ENCODE assay signal across 26 cellular contexts in genomic region chr4:7663075-7663541, GRCh38.
DNase-seq lines count a peak whose midpoint lies in the region; ATAC-seq and TF ChIP-seq lines count a peak whose summit lies in the region.
"Had no signal": no experiment of that assay in that cellular context is flagged by ENCODE, and none has a peak within 500 bp of the region (broad histone marks: within the 10 kb centered on the region; RNA-seq: fewer than 3 reads in every experiment).

No MANE protein-coding gene starts in this region.

- H3K4me3 Mint-ChIP-seq in activated CD4-positive, alpha-beta memory T cell treated with anti-CD3 and anti-CD28 coated beads, Interleukin-2, amount 10 ng/mL, durations not matched to agents 7 days and 5 days, result no peak overlapping the region
- H3K4me3 Mint-ChIP-seq: brain; CD4-positive, CD25-positive, alpha-beta regulatory T cell; naive thymus-derived CD4-positive, alpha-beta T cell; T-helper 2 cell treated with Interferon-gamma antibody and Interleukin-4, amounts not matched to agents 5 μg/mL and 100 μg/mL, for 36 hours had no signal

- no peak for TF ChIP-seq CTCF in liver (IDR thresholded peaks at IDR 0.05; ENCODE audit: low read depth, low read length, missing input control)
- no peak for TF ChIP-seq CTCF in upper lobe of left lung (IDR thresholded peaks at IDR 0.05)
- no peak for TF ChIP-seq CTCF in suprapubic skin (IDR thresholded peaks at IDR 0.05)
- TF ChIP-seq CTCF in left lung (IDR thresholded peaks at IDR 0.05), result no peak

- ATAC-seq in upper lobe of left lung (ENCODE audit: low FRiP score in 2 of 2) (no peak), left lung (no peak)
- ATAC-seq: naive thymus-derived CD4-positive, alpha-beta T cell had no signal

- peak overlapping the region; percentile 68 to 73 for H3K27ac ChIP-seq in liver (ENCODE audit: low read depth in 1 of 2, low read length in 2 of 2)
- H3K27ac ChIP-seq in upper lobe of left lung, result no peak overlapping the region
- no peak overlapping the region for H3K27ac ChIP-seq in suprapubic skin
- H3K27ac ChIP-seq in left lung, result no peak overlapping the region
- H3K27ac ChIP-seq: adrenal gland, ovary, skin epidermis, tibial nerve, WERI-Rb-1 had no signal

- H3K36me3 ChIP-seq in liver (ENCODE audit: control insufficient read depth in 4 of 4, insufficient read depth in 3 of 4, low read depth in 1 of 4, low read length in 3 of 4) (peaks cover 0 to 2% (median 0%) of the 10 kb centered on the region in 4 donors), upper lobe of left lung (no peaks in the 10 kb centered on the region), suprapubic skin (no peaks in the 10 kb centered on the region), left lung (peaks cover 0 to 5% of the 10 kb centered on the region in 2 donors)
- H3K36me3 ChIP-seq: adrenal gland, ovary had no signal

- no peaks in the 10 kb centered on the region for H3K36me3 Mint-ChIP-seq in activated CD4-positive, alpha-beta memory T cell treated with anti-CD3 and anti-CD28 coated beads, Interleukin-2, amount 10 ng/mL, durations not matched to agents 7 days and 5 days (ENCODE audit: low read depth)
- H3K36me3 Mint-ChIP-seq: CD4-positive, CD25-positive, alpha-beta regulatory T cell; naive thymus-derived CD4-positive, alpha-beta T cell had no signal

- CTCF ChIA-PET in activated CD4-positive, alpha-beta memory T cell treated with anti-CD3 and anti-CD28 coated beads, Interleukin-2, amount 10 ng/mL, durations not matched to agents 7 days and 5 days (lab: Charles Lee), result no interaction called here

- peaks cover 4% of the 10 kb centered on the region for H3K27me3 Mint-ChIP-seq in activated CD4-positive, alpha-beta memory T cell treated with anti-CD3 and anti-CD28 coated beads, Interleukin-2, amount 10 ng/mL, durations not matched to agents 7 days and 5 days
- H3K27me3 Mint-ChIP-seq: CD4-positive, CD25-positive, alpha-beta regulatory T cell had no signal

- POLR2A ChIA-PET in activated CD4-positive, alpha-beta memory T cell treated with anti-CD3 and anti-CD28 coated beads, Interleukin-2, amount 10 ng/mL, durations not matched to agents 7 days and 5 days (lab: Charles Lee), result interaction anchor here (1.5 kb wide), 1 partner anchor 10 kb away, joined by 4 read pairs; no protein-coding TSS in a partner anchor

- 73% methylated on average over 2 of the region's 2 CpGs for WGBS in liver
- 51 to 65% methylated on average over 2 of the region's 2 CpGs for WGBS in upper lobe of left lung, 2 donors
- WGBS in suprapubic skin, result 61% methylated on average over 2 of the region's 2 CpGs

- no peaks in the 10 kb centered on the region for H3K9me3 ChIP-seq in liver (ENCODE audit: control insufficient read depth in 4 of 4, low read length in 3 of 4)
- no peaks in the 10 kb centered on the region for H3K9me3 ChIP-seq in upper lobe of left lung
- H3K9me3 ChIP-seq in suprapubic skin, result no peaks in the 10 kb centered on the region
- no peaks in the 10 kb centered on the region for H3K9me3 ChIP-seq in left lung
- H3K9me3 ChIP-seq: adrenal gland, ovary, tibial nerve had no signal

- H3K27me3 ChIP-seq in liver (ENCODE audit: control insufficient read depth in 4 of 4, insufficient read depth in 4 of 4, low read length in 3 of 4), result no peaks in the 10 kb centered on the region
- no peaks in the 10 kb centered on the region for H3K27me3 ChIP-seq in upper lobe of left lung
- no peaks in the 10 kb centered on the region for H3K27me3 ChIP-seq in suprapubic skin
- H3K27me3 ChIP-seq in left lung, result no peaks in the 10 kb centered on the region
- H3K27me3 ChIP-seq: adrenal gland, ovary, tibial nerve had no signal

- no peak for TF ChIP-seq RAD21 in liver (IDR thresholded peaks at IDR 0.05)

- H3K4me3 ChIP-seq in liver (ENCODE audit: low read depth in 1 of 3, low read length in 3 of 3) (no peak overlapping the region), upper lobe of left lung (no peak overlapping the region), suprapubic skin (no peak overlapping the region), left lung (no peak overlapping the region)
- H3K4me3 ChIP-seq: adrenal gland, ovary, skin epidermis, tibial nerve had no signal

- no peaks in the 10 kb centered on the region for H3K9me3 Mint-ChIP-seq in activated CD4-positive, alpha-beta memory T cell treated with anti-CD3 and anti-CD28 coated beads, Interleukin-2, amount 10 ng/mL, durations not matched to agents 7 days and 5 days
- H3K9me3 Mint-ChIP-seq: T-helper 2 cell treated with Interferon-gamma antibody and Interleukin-4, amounts not matched to agents 5 μg/mL and 100 μg/mL, for 36 hours had no signal

- peaks cover 5% of the 10 kb centered on the region for H3K4me1 Mint-ChIP-seq in activated CD4-positive, alpha-beta memory T cell treated with anti-CD3 and anti-CD28 coated beads, Interleukin-2, amount 10 ng/mL, durations not matched to agents 7 days and 5 days
- H3K4me1 Mint-ChIP-seq: brain; CD4-positive, CD25-positive, alpha-beta regulatory T cell had no signal

- DNase-seq in activated CD4-positive, alpha-beta T cell treated with anti-CD3 and anti-CD28 coated beads for 48 hours, result peak; percentile 26
- no peak for DNase-seq in activated CD4-positive, alpha-beta T cell treated with anti-CD3 and anti-CD28 coated beads, Interleukin-2, amount 50 U/mL, for 4 hours
- DNase-seq in M059J (ENCODE audit: low read depth) (peak; percentile 35), upper lobe of left lung (no peak), suprapubic skin (ENCODE audit: low spot score in 2 of 2) (no peak), left lung (no peak)
- DNase-seq in activated CD4-positive, alpha-beta memory T cell treated with anti-CD3 and anti-CD28 coated beads, Interleukin-2, amount 10 ng/mL, durations not matched to agents 7 days and 5 days, result peak; percentile 28
- DNase-seq: activated CD4-positive, alpha-beta T cell treated with anti-CD3 and anti-CD28 coated beads, Interleukin-2, amount 50 U/mL, for 1 hour; activated effector memory CD4-positive, alpha-beta T cell treated with Interleukin-2 at 50 U/mL for 16 hours; adrenal gland; CD4-positive, CD25-positive, alpha-beta regulatory T cell; H7; KG1; midbrain; MM.1S; naive thymus-derived CD4-positive, alpha-beta T cell; NCI-H1694; OCI-M1; ovary; SHP77 treated with DMSO at 0.1 percent for 48 hours; WERI-Rb-1 had no signal

- no peak for TF ChIP-seq POLR2A in upper lobe of left lung (IDR thresholded peaks at IDR 0.05)
- no peak for TF ChIP-seq POLR2A in suprapubic skin (IDR thresholded peaks at IDR 0.05)

- no peak overlapping the region for H3K9ac ChIP-seq in liver (ENCODE audit: low read depth in 1 of 2, low read length in 2 of 2)

- intact Hi-C loops in left lung (cut with DNase I), result no loop called here

- H3K27ac Mint-ChIP-seq in activated CD4-positive, alpha-beta memory T cell treated with anti-CD3 and anti-CD28 coated beads, Interleukin-2, amount 10 ng/mL, durations not matched to agents 7 days and 5 days, result no peak overlapping the region
- H3K27ac Mint-ChIP-seq: CD4-positive, CD25-positive, alpha-beta regulatory T cell; naive thymus-derived CD4-positive, alpha-beta T cell; T-helper 2 cell treated with Interferon-gamma antibody and Interleukin-4, amounts not matched to agents 5 μg/mL and 100 μg/mL, for 36 hours had no signal

- TF ChIP-seq EP300 in upper lobe of left lung (IDR thresholded peaks at IDR 0.05) (no peak), suprapubic skin (IDR thresholded peaks at IDR 0.05) (no peak)

- H3K4me1 ChIP-seq in liver (ENCODE audit: control insufficient read depth in 4 of 4, insufficient read depth in 4 of 4, low read length in 3 of 4) (peaks cover 14 to 35% (median 22%) of the 10 kb centered on the region in 4 donors), upper lobe of left lung (no peaks in the 10 kb centered on the region), suprapubic skin (no peaks in the 10 kb centered on the region), left lung (no peaks in the 10 kb centered on the region)
- H3K4me1 ChIP-seq: adrenal gland had no signal

TF ChIP-seq in liver, 16 proteins besides CTCF, POLR2A, EP300 and RAD21 (continues in another document):
- TF ChIP-seq FOXA2 (IDR thresholded peaks at IDR 0.05) (no peak), YY1 (IDR thresholded peaks at IDR 0.05) (no peak), NR2F2 (IDR thresholded peaks at IDR 0.05) (no peak), HNF4A (conservative IDR thresholded peaks at IDR 0.05) (no peak), RXRA (IDR thresholded peaks at IDR 0.05) (no peak), TAF1 (conservative IDR thresholded peaks at IDR 0.05) (no peak), GABPA (IDR thresholded peaks at IDR 0.05 in 1 of 2, conservative IDR thresholded peaks at IDR 0.05 in 1 of 2) (no peak), HNF4G (IDR thresholded peaks at IDR 0.05) (no peak), JUND (IDR thresholded peaks at IDR 0.05) (no peak)
- TF ChIP-seq, protein P1, sequence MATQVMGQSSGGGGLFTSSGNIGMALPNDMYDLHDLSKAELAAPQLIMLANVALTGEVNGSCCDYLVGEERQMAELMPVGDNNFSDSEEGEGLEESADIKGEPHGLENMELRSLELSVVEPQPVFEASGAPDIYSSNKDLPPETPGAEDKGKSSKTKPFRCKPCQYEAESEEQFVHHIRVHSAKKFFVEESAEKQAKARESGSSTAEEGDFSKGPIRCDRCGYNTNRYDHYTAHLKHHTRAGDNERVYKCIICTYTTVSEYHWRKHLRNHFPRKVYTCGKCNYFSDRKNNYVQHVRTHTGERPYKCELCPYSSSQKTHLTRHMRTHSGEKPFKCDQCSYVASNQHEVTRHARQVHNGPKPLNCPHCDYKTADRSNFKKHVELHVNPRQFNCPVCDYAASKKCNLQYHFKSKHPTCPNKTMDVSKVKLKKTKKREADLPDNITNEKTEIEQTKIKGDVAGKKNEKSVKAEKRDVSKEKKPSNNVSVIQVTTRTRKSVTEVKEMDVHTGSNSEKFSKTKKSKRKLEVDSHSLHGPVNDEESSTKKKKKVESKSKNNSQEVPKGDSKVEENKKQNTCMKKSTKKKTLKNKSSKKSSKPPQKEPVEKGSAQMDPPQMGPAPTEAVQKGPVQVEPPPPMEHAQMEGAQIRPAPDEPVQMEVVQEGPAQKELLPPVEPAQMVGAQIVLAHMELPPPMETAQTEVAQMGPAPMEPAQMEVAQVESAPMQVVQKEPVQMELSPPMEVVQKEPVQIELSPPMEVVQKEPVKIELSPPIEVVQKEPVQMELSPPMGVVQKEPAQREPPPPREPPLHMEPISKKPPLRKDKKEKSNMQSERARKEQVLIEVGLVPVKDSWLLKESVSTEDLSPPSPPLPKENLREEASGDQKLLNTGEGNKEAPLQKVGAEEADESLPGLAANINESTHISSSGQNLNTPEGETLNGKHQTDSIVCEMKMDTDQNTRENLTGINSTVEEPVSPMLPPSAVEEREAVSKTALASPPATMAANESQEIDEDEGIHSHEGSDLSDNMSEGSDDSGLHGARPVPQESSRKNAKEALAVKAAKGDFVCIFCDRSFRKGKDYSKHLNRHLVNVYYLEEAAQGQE (IDR thresholded peaks at IDR 0.05), result no peak
- TF ChIP-seq, protein P2, sequence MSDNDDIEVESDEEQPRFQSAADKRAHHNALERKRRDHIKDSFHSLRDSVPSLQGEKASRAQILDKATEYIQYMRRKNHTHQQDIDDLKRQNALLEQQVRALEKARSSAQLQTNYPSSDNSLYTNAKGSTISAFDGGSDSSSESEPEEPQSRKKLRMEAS (IDR thresholded peaks at IDR 0.05), result no peak

Comparison
In these comparisons a context has a peak if more than half of its experiments do, and no peak if none do; other contexts are left out.
1. DNase-seq: peak in activated CD4-positive, alpha-beta T cell treated with anti-CD3 and anti-CD28 coated beads for 48 hours (single experiment), M059J (single experiment) and activated CD4-positive, alpha-beta memory T cell treated with anti-CD3 and anti-CD28 coated beads, Interleukin-2, amount 10 ng/mL, durations not matched to agents 7 days and 5 days (single experiment); none in activated CD4-positive, alpha-beta T cell treated with anti-CD3 and anti-CD28 coated beads, Interleukin-2, amount 50 U/mL, for 4 hours (0 of 2), upper lobe of left lung (0 of 2), suprapubic skin (0 of 2) and left lung (0 of 2).
2. H3K27ac ChIP-seq: peak in liver (2 of 2); none in upper lobe of left lung (0 of 4), suprapubic skin (single experiment) and left lung (0 of 2).